In the genomic region with DNA sequence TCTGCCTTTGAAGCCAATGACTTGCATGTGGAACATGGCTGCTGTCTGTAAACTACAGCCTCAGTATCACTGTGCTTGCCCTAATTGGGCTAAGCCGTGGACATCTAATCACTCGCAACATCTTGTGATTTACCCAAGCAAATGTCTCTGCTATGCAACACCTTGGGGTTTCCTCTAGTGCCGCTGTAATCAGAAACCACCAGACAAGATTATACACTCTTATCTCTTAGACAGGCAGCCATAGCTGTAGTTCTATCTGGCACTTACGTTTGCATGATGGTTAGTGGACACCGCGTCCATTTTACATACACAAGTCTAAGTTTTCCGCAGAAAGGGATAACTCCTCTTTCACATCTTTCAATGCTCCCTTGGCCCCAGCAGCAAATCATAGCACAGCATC, we compare ENCODE assay signal across 29 cellular contexts.
"Had no signal": no experiment of that assay in that cellular context is flagged by ENCODE, and none has a peak within 500 bp of the region (broad histone marks: within the 10 kb centered on the region; RNA-seq: fewer than 3 reads in every experiment).

No MANE protein-coding gene starts in this region.

- H3K36me3 ChIP-seq: brain microvascular endothelial cell, gastrocnemius medialis, heart left ventricle had no signal

- H3K4me3 ChIP-seq: coronary artery, dorsolateral prefrontal cortex, gastrocnemius medialis, heart left ventricle had no signal

- H3K27ac ChIP-seq: brain microvascular endothelial cell, coronary artery, dorsolateral prefrontal cortex, foreskin keratinocyte, gastrocnemius medialis, heart left ventricle, VCaP had no signal

- ATAC-seq: activated naive CD4-positive, alpha-beta T cell treated with anti-CD3 and anti-CD28 coated beads, Interleukin-2, amount 50 U/mL, for 72 hours; activated T-cell treated with anti-CD3 and anti-CD28 coated beads, Interleukin-2, amount 50 U/mL, for 72 hours; esophagus mucosa; foreskin keratinocyte; gastrocnemius medialis; heart left ventricle; WTC11 had no signal

- H3K9me3 ChIP-seq: gastrocnemius medialis, heart left ventricle had no signal

- H3K4me1 ChIP-seq: foreskin keratinocyte, gastrocnemius medialis, heart left ventricle had no signal

- H3K27me3 ChIP-seq: brain microvascular endothelial cell, dorsolateral prefrontal cortex, gastrocnemius medialis, heart left ventricle had no signal

- DNase-seq: activated CD4-positive, alpha-beta memory T cell treated with anti-CD3 and anti-CD28 coated beads, Interleukin-2, amount 10 ng/mL, durations not matched to agents 7 days and 5 days; activated CD4-positive, alpha-beta T cell treated with anti-CD3 and anti-CD28 coated beads for 1 hour; activated CD4-positive, alpha-beta T cell treated with anti-CD3 and anti-CD28 coated beads for 4 hours; activated CD4-positive, alpha-beta T cell treated with anti-CD3 and anti-CD28 coated beads, Interleukin-2, amount 10 ng/mL, durations not matched to agents 7 days and 5 days; activated CD4-positive, alpha-beta T cell treated with anti-CD3 and anti-CD28 coated beads, Interleukin-2, amount 50 U/mL, for 4 hours; activated CD8-positive, alpha-beta memory T cell treated with anti-CD3 and anti-CD28 coated beads, Interleukin-2, amount 50 U/mL, for 48 hours; activated gamma-delta T cell; activated naive CD4-positive, alpha-beta T cell; activated naive CD4-positive, alpha-beta T cell treated with anti-CD3 and anti-CD28 coated beads, Interleukin-2, amount 10 ng/mL, durations not matched to agents 7 days and 5 days; activated naive CD8-positive, alpha-beta T cell treated with anti-CD3 and anti-CD28 coated beads, Interleukin-2, amount 10 ng/mL, durations not matched to agents 7 days and 5 days; activated T-cell treated with anti-CD3 and anti-CD28 coated beads for 4 hours; activated T-cell treated with anti-CD3 and anti-CD28 coated beads, Interleukin-2, amount 50 U/mL, for 24 hours; activated T-cell treated with anti-CD3 and anti-CD28 coated beads, Interleukin-2, amount 50 U/mL, for 72 hours; amniotic stem cell; anterior cingulate cortex; brain microvascular endothelial cell; dorsolateral prefrontal cortex; effector memory CD4-positive, alpha-beta T cell; endodermal cell; foreskin keratinocyte; gastrocnemius medialis; glutamatergic neuron; heart left ventricle; T-helper 2 cell had no signal
